In the genomic region with DNA sequence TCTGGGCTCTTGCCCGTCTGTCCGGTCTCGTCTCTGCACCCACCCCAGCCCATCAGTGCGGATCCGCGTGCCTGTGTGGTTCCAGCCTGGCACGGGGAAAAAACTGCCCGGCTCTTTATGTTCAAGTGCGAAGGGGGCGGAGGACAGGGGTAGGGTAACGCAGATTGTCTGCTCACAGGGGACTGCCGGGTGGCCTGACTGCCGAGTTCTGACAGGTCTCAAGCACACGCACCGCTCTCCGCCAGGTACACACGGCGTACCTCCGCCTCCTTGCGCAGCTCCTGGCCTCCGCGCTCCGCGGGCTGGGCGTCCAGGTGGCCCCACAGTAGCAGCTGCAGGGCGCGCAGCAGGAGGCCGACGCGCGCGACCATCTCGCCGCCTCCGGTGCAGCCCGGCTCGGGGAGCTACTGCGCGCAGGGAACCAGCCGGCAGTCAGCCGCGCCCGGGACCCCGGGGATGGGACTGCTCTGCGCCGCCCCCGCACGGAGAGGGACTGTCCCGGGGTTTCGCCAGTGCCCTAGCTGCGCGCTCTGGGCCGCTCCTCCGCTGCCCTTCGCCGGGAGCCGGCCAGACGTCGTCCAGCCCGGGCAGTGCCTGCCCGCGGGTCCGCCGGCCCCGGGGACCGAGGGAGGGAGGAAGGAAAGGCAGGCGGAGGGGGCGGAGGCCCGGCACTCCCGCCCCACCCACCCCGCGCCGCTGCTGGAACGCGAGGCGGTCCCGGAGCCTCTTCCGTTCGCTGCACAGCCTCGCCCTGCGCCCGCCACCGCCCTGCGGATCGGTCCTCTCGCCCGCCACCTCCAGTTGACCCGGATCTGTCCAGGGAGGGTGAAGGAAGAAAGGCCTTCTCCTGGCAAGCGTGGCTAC, we compare ENCODE assay signal across 8 cellular contexts. TPM values are rescaled to one million over a fixed set of nuclear protein-coding genes. Genes with fewer than 3 reads are reported as not detected.
DNase-seq lines count a peak whose midpoint lies in the region; ATAC-seq and TF ChIP-seq lines count a peak whose summit lies in the region.

MMP28 (minus strand) TSS at position 635 of the 864 bp plus-strand sequence; CDS start at position 371, 264 bp downstream.

- H3K27ac Mint-ChIP-seq in brain, result peak within 1 kb of the TSS in 3 of 5 experiments; percentile 7 to 56 (median 9)
- H3K27ac Mint-ChIP-seq in immature natural killer cell, result no peak within 1 kb of the TSS

- H3K9me3 Mint-ChIP-seq in brain (peaks cover 0 to 4% (median 3%) of the 10 kb centered on the region in 5 experiments), immature natural killer cell (no peaks in the 10 kb centered on the region)

- no peak for TF ChIP-seq CTCF in brain (conservative IDR thresholded peaks at IDR 0.05)

- H3K4me1 Mint-ChIP-seq in brain (peaks cover 28% of the 10 kb centered on the region), immature natural killer cell (peaks cover 11 to 14% of the 10 kb centered on the region in 2 donors)

- DNase-seq in NCI-H2081 (lab: John Stamatoyannopoulos, UW), result peak; percentile 35 to 60
- DNase-seq in NCI-H2081 treated with DMSO at 0.1 percent for 48 hours (lab: John Stamatoyannopoulos, UW), result no peak
- DNase-seq in SW480 (ENCODE audit: low spot score), result peak; percentile 52
- peak; percentile 11 to 20 (median 15) for DNase-seq in immature natural killer cell
- peak; percentile 48 for DNase-seq in stimulated activated CD4-positive, alpha-beta T cell treated with anti-CD3 and anti-CD28 coated beads, Interleukin-12 subunit alpha, Interleukin-12 subunit beta, amount 100 ng/mL, for 4 hours
- DNase-seq in NCI-H187 treated with DMSO at 0.1 percent for 48 hours (lab: John Stamatoyannopoulos, UW), result no peak

- peaks cover 78% of the 10 kb centered on the region for H3K27me3 Mint-ChIP-seq in brain
- peaks cover 14 to 32% (median 23%) of the 10 kb centered on the region in 3 donors for H3K27me3 Mint-ChIP-seq in immature natural killer cell (ENCODE audit: low read depth in 3 of 3)

- ATAC-seq in GM18909 (IDR thresholded peaks at IDR 0.05; ENCODE audit: poor library complexity, unreplicated experiment), result no peak

- H3K4me3 Mint-ChIP-seq in brain (peak within 1 kb of the TSS; percentile 76 to 81 (median 78)), immature natural killer cell (peak within 1 kb of the TSS; percentile 40 to 68 (median 65))

- no peaks in the 10 kb centered on the region for H3K36me3 Mint-ChIP-seq in brain
- H3K36me3 Mint-ChIP-seq in immature natural killer cell, result no peaks in the 10 kb centered on the region

RNA-seq across cellular contexts. Expression of gene MMP28, which starts in this region (rescaled TPM):
- 8.9 TPM for polyA plus RNA-seq in brain (ENCODE audit: insufficient read depth, low read depth, low replicate concordance)
- polyA plus RNA-seq in immature natural killer cell, result not detected

Comparison
In these comparisons a context has a peak if more than half of its experiments do, and no peak if none do; other contexts are left out.
1. DNase-seq: peak in NCI-H2081 (2 of 2), SW480 (single experiment) and stimulated activated CD4-positive, alpha-beta T cell treated with anti-CD3 and anti-CD28 coated beads, Interleukin-12 subunit alpha, Interleukin-12 subunit beta, amount 100 ng/mL, for 4 hours (single experiment); none in NCI-H2081 treated with DMSO at 0.1 percent for 48 hours (single experiment) and NCI-H187 treated with DMSO at 0.1 percent for 48 hours (single experiment).
2. Peak in DNase-seq in immature natural killer cell; RNA of the gene not detected or under 1 TPM.
3. H3K27ac Mint-ChIP-seq: peak in brain (3 of 5); none in immature natural killer cell (0 of 6).